32 cellular contexts compared by ENCODE assay signal in the genomic region with DNA sequence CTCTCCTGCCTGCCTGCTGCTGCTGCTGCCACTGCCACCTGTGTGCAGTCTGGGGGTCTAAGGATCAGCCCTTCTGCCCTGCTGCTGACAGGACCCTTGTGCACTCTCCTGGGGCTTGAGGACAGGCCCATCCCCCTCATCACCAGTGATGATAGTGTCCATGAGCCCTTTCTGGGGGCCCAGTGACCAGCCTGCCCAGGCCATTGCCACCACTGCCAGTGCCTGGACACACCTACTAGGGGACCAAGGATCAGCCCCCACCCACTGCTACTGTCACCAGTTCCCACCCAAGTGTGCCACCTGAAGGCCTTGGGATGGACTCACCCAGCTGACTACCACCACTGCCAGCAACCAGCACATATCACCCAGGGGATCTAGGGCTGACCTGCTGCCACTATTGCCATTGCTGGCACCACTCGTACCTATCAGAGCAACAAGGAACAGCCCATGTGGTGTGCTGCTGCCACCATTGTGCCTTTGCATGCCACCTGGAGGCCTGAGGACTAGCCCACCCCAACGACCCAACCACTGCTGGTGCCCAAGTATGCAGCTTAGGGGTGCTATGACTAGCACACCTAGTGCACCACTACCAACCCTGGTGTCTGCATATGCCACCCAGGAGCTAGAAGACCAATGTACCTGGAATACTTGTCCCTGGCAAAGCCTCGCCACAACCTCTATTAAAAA.
DNase-seq lines count a peak whose midpoint lies in the region; ATAC-seq and TF ChIP-seq lines count a peak whose summit lies in the region.
"Had no signal": no experiment of that assay in that cellular context is flagged by ENCODE, and none has a peak within 500 bp of the region (broad histone marks: within the 10 kb centered on the region; RNA-seq: fewer than 3 reads in every experiment).

No MANE protein-coding gene starts in this region.

- H2BK5ac ChIP-seq in neuronal stem cell (ENCODE audit: low read length), result no peak overlapping the region

- H2BK15ac ChIP-seq in neuronal stem cell (ENCODE audit: low read length), result peak overlapping the region; percentile 89

- no peak overlapping the region for H2AK5ac ChIP-seq in neuronal stem cell (ENCODE audit: low read depth, low read length)

- H3K4me3 ChIP-seq in neuronal stem cell (ENCODE audit: low read length in 2 of 2), result no peak overlapping the region
- H3K4me3 ChIP-seq in upper lobe of right lung, result no peak overlapping the region
- H3K4me3 ChIP-seq: A549; BLaER1; BLaER1 treated with 17β-estradiol and CSF1 and Interleukin-3, amounts not matched to agents 10 nM and 100 nM had no signal

- peak overlapping the region; percentile 52 for H2BK120ac ChIP-seq in neuronal stem cell (ENCODE audit: low read depth, low read length)

- H3K79me1 ChIP-seq in neuronal stem cell (ENCODE audit: low read depth, low read length), result peaks cover 2% of the 10 kb centered on the region

- no peak overlapping the region for H4K8ac ChIP-seq in neuronal stem cell (ENCODE audit: low read depth, low read length)

- peak overlapping the region; percentile 79 for H3K14ac ChIP-seq in neuronal stem cell (ENCODE audit: low read length)

- intact Hi-C loops in posterior vena cava (cut with DNase I), result no loop called here
- intact Hi-C loops in upper lobe of right lung (cut with DNase I), result no loop called here

- H3K9ac ChIP-seq in neuronal stem cell (ENCODE audit: low read depth, low read length, poor library complexity), result no peak overlapping the region
- H3K9ac ChIP-seq: BLaER1; BLaER1 treated with 17β-estradiol and CSF1 and Interleukin-3, amounts not matched to agents 10 nM and 100 nM had no signal

- peak; percentile 48 for DNase-seq in activated effector memory CD4-positive, alpha-beta T cell treated with anti-CD3 and anti-CD28 coated beads, Interleukin-2, amount 50 U/mL, for 16 hours
- DNase-seq in activated effector memory CD4-positive, alpha-beta T cell treated with Interleukin-2 at 50 U/mL for 16 hours, result no peak
- no peak for DNase-seq in neuronal stem cell (ENCODE audit: low spot score)
- DNase-seq in posterior vena cava (ENCODE audit: low spot score), result peak; percentile 59
- DNase-seq in upper lobe of right lung, result peak; percentile 23
- DNase-seq in amniotic stem cell (lab: John Stamatoyannopoulos, UW), result no peak
- no peak for DNase-seq in stimulated activated CD4-positive, alpha-beta T cell treated with anti-CD3 and anti-CD28 coated beads, Interleukin-4, amount 100 ng/mL, for 24 hours
- DNase-seq: 8988T; ACHN; AML-193; BE2C; C1 segment of cervical spinal cord; Caco-2; Calu3; CD4-positive, alpha-beta T cell; CD4-positive, CD25-positive, alpha-beta regulatory T cell; CD8-positive, alpha-beta memory T cell; CD8-positive, alpha-beta T cell; COR-L47; DMS 273 treated with DMSO at 0.1 percent for 48 hours; DMS153; DMS53; DMS79; DMS79 treated with DMSO at 0.1 percent for 48 hours; DND-41; EL had no signal

- H3K27ac ChIP-seq in neuronal stem cell (replicated peaks; ENCODE audit: low read length) (no peak overlapping the region), upper lobe of right lung (no peak overlapping the region)
- H3K27ac ChIP-seq: 22Rv1; A549; BLaER1; BLaER1 treated with 17β-estradiol and CSF1 and Interleukin-3, amounts not matched to agents 10 nM and 100 nM; C4-2B had no signal

- H3K27me3 ChIP-seq in neuronal stem cell (ENCODE audit: control insufficient read depth in 3 of 3, insufficient read depth in 3 of 3, low read depth in 1 of 3, low read length in 3 of 3), result no peaks in the 10 kb centered on the region
- no peaks in the 10 kb centered on the region for H3K27me3 ChIP-seq in upper lobe of right lung
- H3K27me3 ChIP-seq: BE2C; BLaER1; BLaER1 treated with 17β-estradiol and CSF1 and Interleukin-3, amounts not matched to agents 10 nM and 100 nM had no signal

- H2BK12ac ChIP-seq in neuronal stem cell (ENCODE audit: low read length), result peak overlapping the region; percentile 58

- WGBS in neuronal stem cell (ENCODE audit: extremely low coverage in 2 of 2, insufficient read length in 2 of 2, insufficient replicate concordance in 1 of 2), 2 donors, result no CpG with 5 or more reads among the region's 3 CpGs

- H3K18ac ChIP-seq in neuronal stem cell (ENCODE audit: low read length), result peak overlapping the region; percentile 84

- peaks cover 2 to 12% of the 10 kb centered on the region in 2 donors for H3K9me3 ChIP-seq in neuronal stem cell (replicated peaks in 1 of 2; ENCODE audit: control insufficient read depth in 2 of 2, insufficient read depth in 1 of 2, low read depth in 1 of 2, low read length in 2 of 2)
- no peaks in the 10 kb centered on the region for H3K9me3 ChIP-seq in upper lobe of right lung
- H3K9me3 ChIP-seq: A549, BE2C, Caco-2 had no signal

- no peak overlapping the region for H3K4ac ChIP-seq in neuronal stem cell (ENCODE audit: low read length)

- TF ChIP-seq CTCF in upper lobe of right lung (IDR thresholded peaks at IDR 0.05), result no peak

- no peak overlapping the region for H3K4me2 ChIP-seq in neuronal stem cell (ENCODE audit: insufficient read depth, low read length, poor library complexity, severe bottlenecking)
- H3K4me2 ChIP-seq: A549; BLaER1; BLaER1 treated with 17β-estradiol and CSF1 and Interleukin-3, amounts not matched to agents 10 nM and 100 nM had no signal

- no peak overlapping the region for H4K91ac ChIP-seq in neuronal stem cell (ENCODE audit: low read depth, low read length, poor library complexity)

- H3K36me3 ChIP-seq in neuronal stem cell (replicated peaks in 1 of 2; ENCODE audit: control insufficient read depth in 2 of 2, insufficient read depth in 2 of 2, low read length in 2 of 2) (no peaks in the 10 kb centered on the region), upper lobe of right lung (no peaks in the 10 kb centered on the region)
- H3K36me3 ChIP-seq: BE2C; BLaER1; BLaER1 treated with 17β-estradiol and CSF1 and Interleukin-3, amounts not matched to agents 10 nM and 100 nM had no signal

- ATAC-seq in upper lobe of right lung, result peak; percentile 42
- ATAC-seq in GM19328 (IDR thresholded peaks at IDR 0.05; ENCODE audit: unreplicated experiment), result no peak
- ATAC-seq: A549; CD8-positive, alpha-beta T cell had no signal

- H3K4me1 ChIP-seq in neuronal stem cell (ENCODE audit: control insufficient read depth in 2 of 2, insufficient read depth in 1 of 2, low read depth in 1 of 2, low read length in 2 of 2), result peaks cover 0 to 4% of the 10 kb centered on the region in 2 donors
- no peaks in the 10 kb centered on the region for H3K4me1 ChIP-seq in upper lobe of right lung
- H3K4me1 ChIP-seq: A549; BLaER1; BLaER1 treated with 17β-estradiol and CSF1 and Interleukin-3, amounts not matched to agents 10 nM and 100 nM; Caco-2 had no signal

- H2AFZ ChIP-seq in neuronal stem cell (ENCODE audit: low read length), result no peak overlapping the region

- H3K23ac ChIP-seq in neuronal stem cell (ENCODE audit: low read depth, low read length, poor library complexity), result no peak overlapping the region

Comparison
In these comparisons a context has a peak if more than half of its experiments do, and no peak if none do; other contexts are left out.
1. DNase-seq: peak in activated effector memory CD4-positive, alpha-beta T cell treated with anti-CD3 and anti-CD28 coated beads, Interleukin-2, amount 50 U/mL, for 16 hours (single experiment), posterior vena cava (single experiment) and upper lobe of right lung (single experiment); none in activated effector memory CD4-positive, alpha-beta T cell treated with Interleukin-2 at 50 U/mL for 16 hours (single experiment), neuronal stem cell (single experiment), amniotic stem cell (single experiment) and stimulated activated CD4-positive, alpha-beta T cell treated with anti-CD3 and anti-CD28 coated beads, Interleukin-4, amount 100 ng/mL, for 24 hours (single experiment).